In genomic region chr9:109469646-109470358, GRCh38 we compare ENCODE assay signal across 8 cellular contexts. TPM values are rescaled to one million over a fixed set of nuclear protein-coding genes. Genes with fewer than 3 reads are reported as not detected.
A peak's percentile ranks its signal among the peaks of the same experiment; 100 is the strongest.
DNase-seq lines count a peak whose midpoint lies in the region; ATAC-seq and TF ChIP-seq lines count a peak whose summit lies in the region.

No MANE protein-coding gene starts in this region.

- H3K27ac ChIP-seq in tibial nerve: peak overlapping the region in 2 of 4 donors; percentile 46 to 67

- TF ChIP-seq EP300 in Ishikawa (IDR thresholded peaks at IDR 0.05; ENCODE audit: borderline replicate concordance) (no peak), tibial nerve (IDR thresholded peaks at IDR 0.05) (no peak)

- WGBS in tibial nerve, 2 donors: 31 to 43% methylated on average over 13 of the region's 13 CpGs

- DNase-seq in EL: peak; percentile 77
- DNase-seq in OCI-M1 (lab: John Stamatoyannopoulos, UW): peak; percentile 79
- peak; percentile 78 to 80 for DNase-seq in activated T-cell treated with anti-CD3 and anti-CD28 coated beads, Interleukin-2, amount 50 U/mL, for 48 hours
- DNase-seq in fibroblast of the aortic adventitia (ENCODE audit: low read depth): peak; percentile 80
- peak; percentile 69 for DNase-seq in occipital lobe (lab: John Stamatoyannopoulos, UW)
- peak; percentile 33 to 60 for DNase-seq in tibial nerve (ENCODE audit: low spot score in 2 of 2)

- no peaks in the 10 kb centered on the region for H3K36me3 ChIP-seq in tibial nerve

- H3K4me3 ChIP-seq in fibroblast of the aortic adventitia (ENCODE audit: low read depth, low read length) (no peak overlapping the region), tibial nerve (no peak overlapping the region)

- H3K27me3 ChIP-seq in tibial nerve: no peaks in the 10 kb centered on the region

- peak; percentile 75 for TF ChIP-seq RAD21 in Ishikawa (IDR thresholded peaks at IDR 0.05; ENCODE audit: low read depth)

- no peak for TF ChIP-seq POLR2A in tibial nerve (IDR thresholded peaks at IDR 0.05)

- TF ChIP-seq CTCF in fibroblast of the aortic adventitia (IDR thresholded peaks at IDR 0.05; ENCODE audit: insufficient read depth, low read length) (peak; percentile 97), tibial nerve (IDR thresholded peaks at IDR 0.05) (peak; percentile 70 to 89 (median 84))

- H3K4me1 ChIP-seq in tibial nerve: peaks cover 0 to 3% (median 0%) of the 10 kb centered on the region in 4 donors

- H3K9me3 ChIP-seq in tibial nerve: no peaks in the 10 kb centered on the region

- ATAC-seq in GM21619 (IDR thresholded peaks at IDR 0.05; ENCODE audit: unreplicated experiment): peak; percentile 97

TF ChIP-seq in Ishikawa, 13 proteins besides CTCF, POLR2A, EP300 and RAD21:
- TF ChIP-seq REST (IDR thresholded peaks at IDR 0.05; ENCODE audit: low read depth): no peak
- TF ChIP-seq, protein P1, sequence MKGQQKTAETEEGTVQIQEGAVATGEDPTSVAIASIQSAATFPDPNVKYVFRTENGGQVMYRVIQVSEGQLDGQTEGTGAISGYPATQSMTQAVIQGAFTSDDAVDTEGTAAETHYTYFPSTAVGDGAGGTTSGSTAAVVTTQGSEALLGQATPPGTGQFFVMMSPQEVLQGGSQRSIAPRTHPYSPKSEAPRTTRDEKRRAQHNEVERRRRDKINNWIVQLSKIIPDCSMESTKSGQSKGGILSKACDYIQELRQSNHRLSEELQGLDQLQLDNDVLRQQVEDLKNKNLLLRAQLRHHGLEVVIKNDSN (IDR thresholded peaks at IDR 0.05): no peak
- no peak for TF ChIP-seq FOXM1 (IDR thresholded peaks at IDR 0.05; ENCODE audit: borderline replicate concordance, low read depth)
- no peak for TF ChIP-seq YY1 (IDR thresholded peaks at IDR 0.05; ENCODE audit: low read depth)
- TF ChIP-seq, protein P2, sequence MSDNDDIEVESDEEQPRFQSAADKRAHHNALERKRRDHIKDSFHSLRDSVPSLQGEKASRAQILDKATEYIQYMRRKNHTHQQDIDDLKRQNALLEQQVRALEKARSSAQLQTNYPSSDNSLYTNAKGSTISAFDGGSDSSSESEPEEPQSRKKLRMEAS (IDR thresholded peaks at IDR 0.05): no peak
- TF ChIP-seq TEAD4 (IDR thresholded peaks at IDR 0.05): no peak
TF ChIP-seq in Ishikawa: peak in this region for 0.

RNA-seq across cellular contexts. Expression of gene PTPN3, which starts 28.3 kb away (rescaled TPM):
- total RNA-seq in fibroblast of the aortic adventitia (ENCODE audit: low replicate concordance) (0.99 and 2.0 TPM in 2 replicates), occipital lobe (5.3 TPM), tibial nerve (1 to 10 TPM; 1.3 to 3.3 (median 1.8) TPM)
